In genomic region chr6:30721198-30722024, GRCh38 we compare ENCODE assay signal across 8 cellular contexts.
DNase-seq lines count a peak whose midpoint lies in the region; ATAC-seq lines count a peak whose summit lies in the region.

No MANE protein-coding gene starts in this region.

- DNase-seq in NCI-H510A (lab: John Stamatoyannopoulos, UW) (peak; percentile 77), cerebellar cortex (ENCODE audit: low spot score) (peak; percentile 84), kidney glomerular epithelial cell (lab: John Stamatoyannopoulos, UW) (peak; percentile 77), cerebellar nuclear complex (lab: John Stamatoyannopoulos, UW) (no peak)
- peak; percentile 95 for DNase-seq in activated CD4-positive, alpha-beta T cell treated with anti-CD3 and anti-CD28 coated beads for 1 hour
- DNase-seq in stimulated activated CD4-positive, alpha-beta T cell treated with anti-CD3 and anti-CD28 coated beads, Interleukin-15, amount 100 ng/mL, for 24 hours: peak; percentile 97

- H3K4me1 ChIP-seq in ES-I3 (ENCODE audit: insufficient read depth, low read length): 0 out of 2 replicates have a peak, but pooled peaks cover 3% of the 10 kb centered on the region

- H3K36me3 ChIP-seq in ES-I3 (ENCODE audit: insufficient read depth, low read length): peaks cover 21% of the 10 kb centered on the region

- peak; percentile 30 for ATAC-seq in HG02970 (IDR thresholded peaks at IDR 0.05; ENCODE audit: low FRiP score, unreplicated experiment)

- peak overlapping the region; percentile 99 for H3K9ac ChIP-seq in ES-I3 (ENCODE audit: low read depth, low read length)

- no peaks in the 10 kb centered on the region for H3K9me3 ChIP-seq in ES-I3 (ENCODE audit: control insufficient read depth, insufficient read depth, low read length)

Comparison
In these comparisons a context has a peak if more than half of its experiments do, and no peak if none do; other contexts are left out.
1. DNase-seq: peak in NCI-H510A (single experiment), activated CD4-positive, alpha-beta T cell treated with anti-CD3 and anti-CD28 coated beads for 1 hour (single experiment), cerebellar cortex (single experiment), kidney glomerular epithelial cell (single experiment) and stimulated activated CD4-positive, alpha-beta T cell treated with anti-CD3 and anti-CD28 coated beads, Interleukin-15, amount 100 ng/mL, for 24 hours (single experiment); none in cerebellar nuclear complex (0 of 2).